In genomic region chr12:55996201-55996714, GRCh38 we compare ENCODE assay signal across 8 cellular contexts. TPM values are rescaled to one million over a fixed set of nuclear protein-coding genes. Genes with fewer than 3 reads are reported as not detected.
DNase-seq lines count a peak whose midpoint lies in the region; ATAC-seq, FAIRE-seq and TF ChIP-seq lines count a peak whose summit lies in the region.

No MANE protein-coding gene starts in this region.

- ATAC-seq in HG03469 (IDR thresholded peaks at IDR 0.05; ENCODE audit: unreplicated experiment): no peak

- H3K4me1 ChIP-seq in thyroid gland: peaks cover 11 to 13% of the 10 kb centered on the region in 2 donors

- peaks cover 30% of the 10 kb centered on the region for H3K36me3 Mint-ChIP-seq in activated T-helper 2 cell treated with anti-CD3 and anti-CD28 coated beads, Interferon-gamma antibody, Interleukin-2, Interleukin-4, amounts not matched to agents 10 μg/mL and 5 μg/mL and 100 μg/mL, durations not matched to agents 14 hours and 24 hours and 36 hours (ENCODE audit: low read depth)
- H3K36me3 Mint-ChIP-seq in nephron progenitor cell (ENCODE audit: low read depth): peaks cover 37% of the 10 kb centered on the region

- peak overlapping the region; percentile 46 for H3K27ac Mint-ChIP-seq in activated T-helper 2 cell treated with anti-CD3 and anti-CD28 coated beads, Interferon-gamma antibody, Interleukin-2, Interleukin-4, amounts not matched to agents 10 μg/mL and 5 μg/mL and 100 μg/mL, durations not matched to agents 14 hours and 24 hours and 36 hours
- peak overlapping the region; percentile 86 for H3K27ac Mint-ChIP-seq in nephron progenitor cell

- TF ChIP-seq CTCF in nephron progenitor cell (IDR thresholded peaks at IDR 0.05) (peak; percentile 74), thyroid gland (IDR thresholded peaks at IDR 0.05) (peak; percentile 60 to 88 (median 86))

- 35 to 40% methylated on average over 14 of the region's 14 CpGs for WGBS in thyroid gland, 2 donors

- H3K27me3 Mint-ChIP-seq in activated T-helper 2 cell treated with anti-CD3 and anti-CD28 coated beads, Interferon-gamma antibody, Interleukin-2, Interleukin-4, amounts not matched to agents 10 μg/mL and 5 μg/mL and 100 μg/mL, durations not matched to agents 14 hours and 24 hours and 36 hours (ENCODE audit: low read depth): no peaks in the 10 kb centered on the region
- H3K27me3 Mint-ChIP-seq in nephron progenitor cell (ENCODE audit: low read depth, poor library complexity): no peaks in the 10 kb centered on the region

- H3K36me3 ChIP-seq in thyroid gland: peaks cover 25 to 30% of the 10 kb centered on the region in 2 donors

- FAIRE-seq in RCC 7860 (lab: Jason Lieb, UNC): peak; percentile 72

- no peak for TF ChIP-seq POLR2A in thyroid gland (IDR thresholded peaks at IDR 0.05)

- H3K27me3 ChIP-seq in thyroid gland: no peaks in the 10 kb centered on the region

- H3K27ac ChIP-seq in thyroid gland: peak overlapping the region; percentile 65 to 83 (median 72)

- H3K9me3 Mint-ChIP-seq in activated T-helper 2 cell treated with anti-CD3 and anti-CD28 coated beads, Interferon-gamma antibody, Interleukin-2, Interleukin-4, amounts not matched to agents 10 μg/mL and 5 μg/mL and 100 μg/mL, durations not matched to agents 14 hours and 24 hours and 36 hours: no peaks in the 10 kb centered on the region
- no peaks in the 10 kb centered on the region for H3K9me3 Mint-ChIP-seq in nephron progenitor cell

- no peaks in the 10 kb centered on the region for H3K9me3 ChIP-seq in thyroid gland

- peak; percentile 88 for TF ChIP-seq RAD21 in Ishikawa (IDR thresholded peaks at IDR 0.05; ENCODE audit: low read depth)

- TF ChIP-seq EP300 in Ishikawa (IDR thresholded peaks at IDR 0.05; ENCODE audit: borderline replicate concordance): no peak

- intact Hi-C loops in activated T-helper 2 cell treated with anti-CD3 and anti-CD28 coated beads, Interferon-gamma antibody, Interleukin-2, Interleukin-4, amounts not matched to agents 10 μg/mL and 5 μg/mL and 100 μg/mL, durations not matched to agents 14 hours and 24 hours and 36 hours (cut with micrococcal nuclease): loop anchor here (1.0 to 5.0 kb wide), 4 partner anchors 33 to 121 kb away; partner anchors contain the start of genes DGKA, PA2G4, RPL41 and ZC3H10
- intact Hi-C loops in thyroid gland (cut with DNase I): no loop called here

- DNase-seq in COLO668 (lab: John Stamatoyannopoulos, UW; ENCODE audit: unreplicated experiment): peak; percentile 20
- DNase-seq in RCC 7860 (ENCODE audit: low spot score): peak; percentile 55
- DNase-seq in activated T-helper 2 cell treated with anti-CD3 and anti-CD28 coated beads, Interferon-gamma antibody, Interleukin-2, Interleukin-4, amounts not matched to agents 10 μg/mL and 5 μg/mL and 100 μg/mL, durations not matched to agents 14 hours and 24 hours and 36 hours (ENCODE audit: low spot score): peak; percentile 56
- peak; percentile 78 for DNase-seq in fibroblast of peridontal ligament (ENCODE audit: extremely low read depth)
- peak; percentile 61 for DNase-seq in nephron progenitor cell
- peak; percentile 57 to 64 for DNase-seq in thyroid gland

- H3K4me3 Mint-ChIP-seq in activated T-helper 2 cell treated with anti-CD3 and anti-CD28 coated beads, Interferon-gamma antibody, Interleukin-2, Interleukin-4, amounts not matched to agents 10 μg/mL and 5 μg/mL and 100 μg/mL, durations not matched to agents 14 hours and 24 hours and 36 hours (ENCODE audit: low read depth): peak overlapping the region; percentile 84
- peak overlapping the region; percentile 97 for H3K4me3 Mint-ChIP-seq in nephron progenitor cell

- peaks cover 24% of the 10 kb centered on the region for H3K4me1 Mint-ChIP-seq in activated T-helper 2 cell treated with anti-CD3 and anti-CD28 coated beads, Interferon-gamma antibody, Interleukin-2, Interleukin-4, amounts not matched to agents 10 μg/mL and 5 μg/mL and 100 μg/mL, durations not matched to agents 14 hours and 24 hours and 36 hours (ENCODE audit: low read depth)
- peaks cover 26% of the 10 kb centered on the region for H3K4me1 Mint-ChIP-seq in nephron progenitor cell

- peak overlapping the region; percentile 41 to 54 (median 51) for H3K4me3 ChIP-seq in thyroid gland (replicated peaks in 1 of 3)

TF ChIP-seq in Ishikawa, 13 proteins besides CTCF, POLR2A, EP300 and RAD21:
- TF ChIP-seq NFIC (IDR thresholded peaks at IDR 0.05) (no peak), TEAD4 (IDR thresholded peaks at IDR 0.05) (no peak), CEBPB (IDR thresholded peaks at IDR 0.05) (no peak), REST (IDR thresholded peaks at IDR 0.05; ENCODE audit: low read depth) (no peak), CREB1 (IDR thresholded peaks at IDR 0.05; ENCODE audit: low read depth) (no peak), YY1 (IDR thresholded peaks at IDR 0.05; ENCODE audit: low read depth) (no peak), TAF1 (IDR thresholded peaks at IDR 0.05; ENCODE audit: low read depth) (no peak), EGR1 (IDR thresholded peaks at IDR 0.05) (no peak), ZBTB7A (IDR thresholded peaks at IDR 0.05; ENCODE audit: low read depth) (no peak; the same call in 1 of the 2 replicates), FOXM1 (IDR thresholded peaks at IDR 0.05; ENCODE audit: borderline replicate concordance, low read depth) (no peak), TCF12 (IDR thresholded peaks at IDR 0.05; ENCODE audit: low read depth) (no peak), USF1 (IDR thresholded peaks at IDR 0.05) (no peak), MAX (IDR thresholded peaks at IDR 0.05) (no peak)
TF ChIP-seq in Ishikawa: peak in this region for 0.

RNA-seq across cellular contexts. Expression of gene SUOX, which starts 0.8 kb away (rescaled TPM):
- 19.9 and 21.2 TPM in 2 replicates for total RNA-seq in activated T-helper 2 cell treated with anti-CD3 and anti-CD28 coated beads, Interferon-gamma antibody, Interleukin-2, Interleukin-4, amounts not matched to agents 10 μg/mL and 5 μg/mL and 100 μg/mL, durations not matched to agents 14 hours and 24 hours and 36 hours
- total RNA-seq in thyroid gland: 10 to 100 TPM; 18.7 to 36.8 (median 36.2) TPM

RNA-seq across cellular contexts. Expression of gene RAB5B, which starts 22.4 kb away (rescaled TPM):
- 47.9 and 51.0 TPM in 2 replicates for total RNA-seq in activated T-helper 2 cell treated with anti-CD3 and anti-CD28 coated beads, Interferon-gamma antibody, Interleukin-2, Interleukin-4, amounts not matched to agents 10 μg/mL and 5 μg/mL and 100 μg/mL, durations not matched to agents 14 hours and 24 hours and 36 hours
- 100 to 1,000 TPM; 104 to 119 (median 107) TPM for total RNA-seq in thyroid gland

RNA-seq across cellular contexts. Expression of gene IKZF4, which starts 24.6 kb away (rescaled TPM):
- 34.8 and 35.5 TPM in 2 replicates for total RNA-seq in activated T-helper 2 cell treated with anti-CD3 and anti-CD28 coated beads, Interferon-gamma antibody, Interleukin-2, Interleukin-4, amounts not matched to agents 10 μg/mL and 5 μg/mL and 100 μg/mL, durations not matched to agents 14 hours and 24 hours and 36 hours
- 10 to 100 TPM in 2 of 4 donors, 1 to 10 TPM in 2; 4.2 to 10.9 (median 9.4) TPM for total RNA-seq in thyroid gland

RNA-seq across cellular contexts. Expression of gene CDK2, which starts 29.6 kb away (rescaled TPM):
- 116 and 121 TPM in 2 replicates for total RNA-seq in activated T-helper 2 cell treated with anti-CD3 and anti-CD28 coated beads, Interferon-gamma antibody, Interleukin-2, Interleukin-4, amounts not matched to agents 10 μg/mL and 5 μg/mL and 100 μg/mL, durations not matched to agents 14 hours and 24 hours and 36 hours
- total RNA-seq in thyroid gland: 10 to 100 TPM; 13.9 to 17.2 (median 15.8) TPM

RNA-seq across cellular contexts. Expression of gene PMEL, which starts 30.4 kb away (rescaled TPM):
- total RNA-seq in activated T-helper 2 cell treated with anti-CD3 and anti-CD28 coated beads, Interferon-gamma antibody, Interleukin-2, Interleukin-4, amounts not matched to agents 10 μg/mL and 5 μg/mL and 100 μg/mL, durations not matched to agents 14 hours and 24 hours and 36 hours: 0.32 and 0.37 TPM in 2 replicates
- 1 to 10 TPM; 1.7 to 5.8 (median 3.0) TPM for total RNA-seq in thyroid gland

Comparison
In these comparisons a context has a peak if more than half of its experiments do, and no peak if none do; other contexts are left out.
1. DNase-seq: peak in every context shown above with its lines; median percentile 78 in fibroblast of peridontal ligament; 61 in nephron progenitor cell; 60 in thyroid gland; 56 in activated T-helper 2 cell treated with anti-CD3 and anti-CD28 coated beads, Interferon-gamma antibody, Interleukin-2, Interleukin-4, amounts not matched to agents 10 μg/mL and 5 μg/mL and 100 μg/mL, durations not matched to agents 14 hours and 24 hours and 36 hours; 55 in RCC 7860; 20 in COLO668.